4 cellular contexts compared by ENCODE assay signal in genomic region chr22:48289954-48290353, GRCh38.
DNase-seq lines count a peak whose midpoint lies in the region; ATAC-seq, FAIRE-seq and TF ChIP-seq lines count a peak whose summit lies in the region.
"Not testable (repeated sequence)": the region's sequence is repeated elsewhere in the genome, so short reads cannot be mapped to it uniquely, and the experiment has no call there.

No MANE protein-coding gene starts in this region.

- not testable (repeated sequence) for H3K9ac ChIP-seq in IMR-90 (ENCODE audit: low read depth, low read length); K562 (ENCODE audit: insufficient read depth in 1 of 2, low read depth in 2 of 2, low read length in 2 of 2); HepG2 (ENCODE audit: insufficient read depth, low read depth, low read length)

- H2BK15ac ChIP-seq in IMR-90 (ENCODE audit: low read depth, low read length) = not testable (repeated sequence)

- H3K56ac ChIP-seq in IMR-90 (ENCODE audit: extremely low read depth, insufficient read depth, low read length) = not testable (repeated sequence)

- not testable (repeated sequence) for H2AFZ ChIP-seq in IMR-90 (replicated peaks; ENCODE audit: low read length, poor library complexity); K562 (ENCODE audit: low read depth, low read length); HepG2 (ENCODE audit: low read length)

- not testable (repeated sequence) for H3K4me2 ChIP-seq in A549; IMR-90 (ENCODE audit: low read depth, low read length); K562 (ENCODE audit: insufficient read depth, low read length); HepG2 (ENCODE audit: low read depth, low read length)

- intact Hi-C loops in IMR-90 (cut with micrococcal nuclease); K562 (cut with micrococcal nuclease); HepG2 (cut with micrococcal nuclease; ENCODE audit: unreplicated experiment): not testable (repeated sequence)

- not testable (repeated sequence) for TF ChIP-seq POLR2A in A549 (IDR thresholded peaks at IDR 0.05; ENCODE audit: low read length); IMR-90 (IDR thresholded peaks at IDR 0.05; ENCODE audit: low read depth, low read length); K562 (conservative IDR thresholded peaks at IDR 0.05); HepG2 (IDR thresholded peaks at IDR 0.05; ENCODE audit: insufficient read depth in 1 of 2, low read depth in 2 of 2, low read length in 2 of 2)

- not testable (repeated sequence) for H2BK5ac ChIP-seq in IMR-90 (ENCODE audit: low read depth, low read length, poor library complexity, severe bottlenecking)

- H3K9me1 ChIP-seq in IMR-90 (ENCODE audit: insufficient read depth, low read length); K562 (ENCODE audit: control insufficient read depth, insufficient read depth, low read length): not testable (repeated sequence)

- H4K91ac ChIP-seq in IMR-90 (ENCODE audit: insufficient read depth, low read depth, low read length) = not testable (repeated sequence)

- not testable (repeated sequence) for H3K79me2 ChIP-seq in K562 (ENCODE audit: control insufficient read depth, insufficient read depth, low read length); HepG2 (ENCODE audit: insufficient read depth, low read length)

- H3K14ac ChIP-seq in IMR-90 (replicated peaks; ENCODE audit: low read depth, low read length) = not testable (repeated sequence)

- in situ Hi-C loops in IMR-90 (cut with MboI; ENCODE audit: low sequenced_read_pairs); K562 (cut with MboI); HepG2 (cut with HindIII; ENCODE audit: extremely low pct_ligation_motif_present, low pct_unique_long_range_greater_than_20kb): not testable (repeated sequence)

- H3K4ac ChIP-seq in IMR-90 (ENCODE audit: low read depth, low read length) = not testable (repeated sequence)

- POLR2A ChIA-PET in A549 (lab: Yijun Ruan, JAX); IMR-90 (lab: Charles Lee; ENCODE audit: unreplicated experiment); K562 (lab: Yijun Ruan, JAX); HepG2 (lab: Yijun Ruan, JAX): not testable (repeated sequence)

- not testable (repeated sequence) for H3K27me3 ChIP-seq in IMR-90 (ENCODE audit: control insufficient read depth, insufficient read depth, low read length); K562 (ENCODE audit: control insufficient read depth in 2 of 2, insufficient read depth in 2 of 2, low read length in 2 of 2)
- H3K27me3 ChIP-seq in HepG2 (ENCODE audit: control insufficient read depth in 1 of 2, insufficient read depth in 2 of 2, low read length in 2 of 2) = peaks cover 0 to 20% of the 10 kb centered on the region in 2 experiments; a peak in 2 of 5 replicates

- not testable (repeated sequence) for H2AK5ac ChIP-seq in IMR-90 (ENCODE audit: low read depth, low read length)

- H3K9me3 ChIP-seq in A549; K562 (replicated peaks; ENCODE audit: control insufficient read depth, insufficient read depth, low read depth, low read length); HepG2 (ENCODE audit: low read length): not testable (repeated sequence)
- H3K9me3 ChIP-seq in IMR-90 (ENCODE audit: control insufficient read depth, insufficient read depth, low read length) = peaks cover 17% of the 10 kb centered on the region

- H4K8ac ChIP-seq in IMR-90 (ENCODE audit: low read depth in 2 of 2, low read length in 2 of 2) = not testable (repeated sequence)

- not testable (repeated sequence) for H2AK9ac ChIP-seq in IMR-90 (replicated peaks; ENCODE audit: low read depth, low read length, poor library complexity)

- WGBS in A549 (ENCODE audit: missing lambda C conversion rate) = 30% methylated on average over 2 of the region's 2 CpGs
- WGBS in IMR-90 (ENCODE audit: extremely low coverage in 2 of 2, insufficient read length in 1 of 2), 2 experiments = no CpG with 5 or more reads among the region's 2 CpGs
- WGBS in K562 (ENCODE audit: insufficient coverage, low coverage, missing lambda C conversion rate) = 0% methylated on average over 2 of the region's 2 CpGs
- 2% methylated on average over 2 of the region's 2 CpGs for WGBS in HepG2 (ENCODE audit: low lambda C conversion rate)

- H2BK20ac ChIP-seq in IMR-90 (ENCODE audit: low read depth, low read length) = not testable (repeated sequence)

- not testable (repeated sequence) for H3K36me3 ChIP-seq in IMR-90 (ENCODE audit: control insufficient read depth, insufficient read depth, low read length); K562 (ENCODE audit: control insufficient read depth, insufficient read depth, low read length); HepG2 (replicated peaks in 1 of 2; ENCODE audit: control insufficient read depth in 1 of 2, insufficient read depth in 2 of 2, low read length in 2 of 2)

- TF ChIP-seq EP300 in A549 (IDR thresholded peaks at IDR 0.05); K562 (IDR thresholded peaks at IDR 0.05; ENCODE audit: low read length); HepG2 (IDR thresholded peaks at IDR 0.05; ENCODE audit: low read depth in 2 of 2, low read length in 2 of 2); HepG2 (CRISPR knock-in tag; IDR thresholded peaks at IDR 0.05; ENCODE audit: borderline replicate concordance): not testable (repeated sequence)

- not testable (repeated sequence) for H2BK120ac ChIP-seq in IMR-90 (ENCODE audit: low read depth, low read length)

- H3K23ac ChIP-seq in IMR-90 (ENCODE audit: low read depth, low read length) = not testable (repeated sequence)

- not testable (repeated sequence) for FAIRE-seq in A549 (lab: Jason Lieb, UNC); K562 (lab: Jason Lieb, UNC); HepG2 (lab: Jason Lieb, UNC)

- not testable (repeated sequence) for H4K20me1 ChIP-seq in IMR-90 (ENCODE audit: insufficient read depth, low read length); K562 (replicated peaks; ENCODE audit: control insufficient read depth, insufficient read depth, low read length); HepG2 (ENCODE audit: insufficient read depth, low read length)

- not testable (repeated sequence) for H3K4me3 ChIP-seq in A549; IMR-90 (ENCODE audit: insufficient read depth, low read depth, low read length); K562; HepG2 (replicated peaks in 1 of 3; ENCODE audit: insufficient read depth in 1 of 3, low read depth in 2 of 3, low read length in 3 of 3)

- not testable (repeated sequence) for ATAC-seq in A549; IMR-90 (ENCODE audit: low read depth); K562; HepG2

- not testable (repeated sequence) for H3K18ac ChIP-seq in IMR-90 (ENCODE audit: low read depth, low read length)

- H3K27ac ChIP-seq in A549; IMR-90 (ENCODE audit: insufficient read depth, low read length); K562 (ENCODE audit: extremely low read depth, low read depth, low read length); HepG2 (ENCODE audit: extremely low read length, insufficient read depth, low read length): not testable (repeated sequence)

- not testable (repeated sequence) for TF ChIP-seq CTCF in A549 (IDR thresholded peaks at IDR 0.05); IMR-90 (conservative IDR thresholded peaks at IDR 0.05; ENCODE audit: low read depth, low read length); K562 (IDR thresholded peaks at IDR 0.05 in 2 of 3, conservative IDR thresholded peaks at IDR 0.05 in 1 of 3; ENCODE audit: insufficient read depth in 2 of 3, low read depth in 1 of 3, low read length in 3 of 3); HepG2 (CRISPR knock-in tag; IDR thresholded peaks at IDR 0.05)

- BruUV-seq in IMR-90 (replicated peaks; lab: Mats Ljungman, UMichigan); K562 (replicated peaks; lab: Mats Ljungman, UMichigan); HepG2 (replicated peaks; lab: Mats Ljungman, UMichigan): not testable (repeated sequence)

- H3K4me1 ChIP-seq in A549; IMR-90 (ENCODE audit: control insufficient read depth, insufficient read depth, low read length); K562 (replicated peaks in 1 of 2; ENCODE audit: control insufficient read depth in 2 of 2, insufficient read depth in 2 of 2, low read length in 2 of 2); HepG2 (ENCODE audit: insufficient read depth, low read length): not testable (repeated sequence)

- not testable (repeated sequence) for DNase-seq in A549 (ENCODE audit: low read depth in 1 of 2, low spot score in 1 of 2); IMR-90; K562 (ENCODE audit: extremely low read depth in 1 of 4, low spot score in 3 of 4); HepG2 (ENCODE audit: low spot score)

- TF ChIP-seq RAD21 in A549 (conservative IDR thresholded peaks at IDR 0.05 in 1 of 2, IDR thresholded peaks at IDR 0.05 in 1 of 2); IMR-90 (IDR thresholded peaks at IDR 0.05; ENCODE audit: low read length); K562 (CRISPR knock-in tag; conservative IDR thresholded peaks at IDR 0.05 in 1 of 2, IDR thresholded peaks at IDR 0.05 in 1 of 2); HepG2 (CRISPR knock-in tag; IDR thresholded peaks at IDR 0.05): not testable (repeated sequence)

- dilution Hi-C loops in IMR-90 (cut with HindIII; ENCODE audit: low sequenced_read_pairs, unreplicated experiment) = not testable (repeated sequence)

- H3K79me1 ChIP-seq in IMR-90 (ENCODE audit: low read depth in 1 of 2, low read length in 2 of 2) = not testable (repeated sequence)

- not testable (repeated sequence) for H4K5ac ChIP-seq in IMR-90 (ENCODE audit: low read depth, low read length)

- CTCF ChIA-PET in A549 (lab: Yijun Ruan, JAX); IMR-90 (lab: Yijun Ruan, JAX); K562 (lab: Yijun Ruan, JAX; ENCODE audit: low intra/inter-chr PET ratio); HepG2 (lab: Yijun Ruan, JAX; ENCODE audit: low intra/inter-chr PET ratio, low total read pairs): not testable (repeated sequence)
